In the genomic region with DNA sequence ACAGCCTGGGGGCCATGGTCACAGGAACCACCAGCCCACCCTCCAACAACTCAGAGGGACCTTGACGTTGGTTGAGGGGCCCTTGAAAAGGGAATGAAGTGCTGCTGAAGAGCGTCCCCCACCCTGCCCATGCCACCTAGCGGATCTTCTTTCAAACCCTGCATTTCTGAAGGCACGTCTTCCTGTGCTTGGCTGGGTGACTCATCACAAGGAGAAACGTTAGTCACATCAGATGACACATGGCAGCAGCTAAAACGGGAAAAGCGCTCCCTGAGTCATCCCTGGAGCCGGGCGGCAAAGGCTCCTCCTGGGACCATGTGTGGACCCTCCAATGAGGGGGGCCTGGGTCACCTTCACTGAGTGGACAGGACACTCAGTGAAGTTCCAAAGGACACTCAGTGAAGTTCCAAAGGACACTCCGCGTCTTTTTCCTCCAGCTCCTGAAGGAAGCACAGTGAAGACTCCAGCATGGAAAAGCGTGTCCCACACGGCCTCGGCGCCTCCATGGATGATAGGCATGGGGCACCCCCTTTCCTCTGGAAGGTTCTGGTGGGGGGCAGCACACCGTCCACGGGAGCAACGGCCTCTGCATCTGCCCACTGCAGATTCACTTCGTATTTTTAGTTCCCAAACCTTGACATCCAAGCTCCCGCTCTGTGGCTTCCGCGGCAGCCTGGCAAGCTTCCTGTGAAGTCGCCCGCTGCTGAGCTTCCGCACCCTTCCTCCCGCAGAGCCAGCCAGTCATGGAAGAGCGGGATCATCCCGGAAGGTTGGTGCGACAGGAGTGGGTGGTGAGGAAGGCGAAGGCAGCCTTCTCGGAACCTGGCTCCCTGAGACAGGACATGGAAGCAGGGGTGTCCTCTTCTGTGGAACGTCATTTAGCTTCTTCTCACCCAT, we compare ENCODE assay signal across 1 cellular context.
A peak's percentile ranks its signal among the peaks of the same experiment; 100 is the strongest.
TF ChIP-seq lines count a peak whose summit lies in the region.

No MANE protein-coding gene starts in this region.

TF ChIP-seq in HCT116, 20 proteins besides CTCF, POLR2A, EP300 and RAD21 (continued from another document):
- TF ChIP-seq, protein P1, sequence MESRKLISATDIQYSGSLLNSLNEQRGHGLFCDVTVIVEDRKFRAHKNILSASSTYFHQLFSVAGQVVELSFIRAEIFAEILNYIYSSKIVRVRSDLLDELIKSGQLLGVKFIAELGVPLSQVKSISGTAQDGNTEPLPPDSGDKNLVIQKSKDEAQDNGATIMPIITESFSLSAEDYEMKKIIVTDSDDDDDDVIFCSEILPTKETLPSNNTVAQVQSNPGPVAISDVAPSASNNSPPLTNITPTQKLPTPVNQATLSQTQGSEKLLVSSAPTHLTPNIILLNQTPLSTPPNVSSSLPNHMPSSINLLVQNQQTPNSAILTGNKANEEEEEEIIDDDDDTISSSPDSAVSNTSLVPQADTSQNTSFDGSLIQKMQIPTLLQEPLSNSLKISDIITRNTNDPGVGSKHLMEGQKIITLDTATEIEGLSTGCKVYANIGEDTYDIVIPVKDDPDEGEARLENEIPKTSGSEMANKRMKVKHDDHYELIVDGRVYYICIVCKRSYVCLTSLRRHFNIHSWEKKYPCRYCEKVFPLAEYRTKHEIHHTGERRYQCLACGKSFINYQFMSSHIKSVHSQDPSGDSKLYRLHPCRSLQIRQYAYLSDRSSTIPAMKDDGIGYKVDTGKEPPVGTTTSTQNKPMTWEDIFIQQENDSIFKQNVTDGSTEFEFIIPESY (IDR thresholded peaks at IDR 0.05; ENCODE audit: extremely low read depth, insufficient replicate concordance, low read length): no peak
- TF ChIP-seq ELF1 (IDR thresholded peaks at IDR 0.05; ENCODE audit: borderline replicate concordance, low read depth) (no peak; the same call in 1 of the 2 replicates), CEBPB (IDR thresholded peaks at IDR 0.05; ENCODE audit: low read depth) (no peak), ZNF274 (IDR thresholded peaks at IDR 0.05; ENCODE audit: low read depth, low read length) (no peak), EZH2 (IDR thresholded peaks at IDR 0.05) (no peak), POLR2AphosphoS5 (IDR thresholded peaks at IDR 0.05; ENCODE audit: low read depth, low read length) (peak; percentile 50), EZH2phosphoT487 (IDR thresholded peaks at IDR 0.05; ENCODE audit: borderline replicate concordance) (no peak), JUND (IDR thresholded peaks at IDR 0.05) (peak; percentile 99), EGR1 (IDR thresholded peaks at IDR 0.05; ENCODE audit: low read depth) (no peak), CBX3 (IDR thresholded peaks at IDR 0.05; ENCODE audit: low read depth) (peak; percentile 90), SRF (IDR thresholded peaks at IDR 0.05; ENCODE audit: low read depth) (peak; percentile 80), SP1 (IDR thresholded peaks at IDR 0.05; ENCODE audit: low read depth) (peak; percentile 93), TCF7L2 (IDR thresholded peaks at IDR 0.05; ENCODE audit: borderline replicate concordance, extremely low read depth, insufficient read depth, insufficient read length) (peak; percentile 89), ZFX (IDR thresholded peaks at IDR 0.05) (no peak)
- TF ChIP-seq, protein P2, sequence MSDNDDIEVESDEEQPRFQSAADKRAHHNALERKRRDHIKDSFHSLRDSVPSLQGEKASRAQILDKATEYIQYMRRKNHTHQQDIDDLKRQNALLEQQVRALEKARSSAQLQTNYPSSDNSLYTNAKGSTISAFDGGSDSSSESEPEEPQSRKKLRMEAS (IDR thresholded peaks at IDR 0.05): peak; percentile 92
TF ChIP-seq in HCT116: peak in this region for 11.
